Comparison of ENCODE assay signal across 25 cellular contexts in genomic region chr12:121283388-121283787, GRCh38.
"Had no signal": no experiment of that assay in that cellular context is flagged by ENCODE, and none has a peak within 500 bp of the region (broad histone marks: within the 10 kb centered on the region; RNA-seq: fewer than 3 reads in every experiment).

No MANE protein-coding gene starts in this region.

- DNase-seq: dermis blood vessel endothelial cell; effector memory CD8-positive, alpha-beta T cell; gastrocnemius medialis; heart left ventricle; left lung; mucosa of descending colon; naive B cell; stimulated activated CD4-positive, alpha-beta T cell treated with anti-CD3 and anti-CD28 coated beads, Interleukin-12 subunit alpha, Interleukin-12 subunit beta, amount 100 ng/mL, for 4 hours; stimulated activated CD4-positive, alpha-beta T cell treated with anti-CD3 and anti-CD28 coated beads, Interleukin-2, amount 100 ng/mL, for 24 hours; stimulated activated CD4-positive, alpha-beta T cell treated with anti-CD3 and anti-CD28 coated beads, Interleukin-4, amount 100 ng/mL, for 24 hours; stimulated activated naive CD4-positive, alpha-beta T cell treated with Interleukin-2 at 50 U/mL for 16 hours; substantia nigra had no signal

- FAIRE-seq: urothelium cell line had no signal

- ATAC-seq: effector memory CD8-positive, alpha-beta T cell; gastrocnemius medialis; heart left ventricle; left cardiac atrium; left lung; mucosa of descending colon; natural killer cell treated with Interleukin-12 subunit alpha and Interleukin-12 subunit beta and Interleukin-15 and Interleukin-18, amount 100 ng/mL, for 72 hours; sciatic nerve; stimulated activated effector memory CD8-positive, alpha-beta T cell treated with anti-CD3 and anti-CD28 coated beads, Interleukin-12 subunit alpha, Interleukin-12 subunit beta, amount 100 ng/mL, for 72 hours had no signal

- H3K9me3 ChIP-seq: gastrocnemius medialis, heart left ventricle, left lung, mucosa of descending colon, thoracic aorta, tibial nerve, upper lobe of left lung had no signal

- H3K36me3 ChIP-seq: gastrocnemius medialis, thoracic aorta had no signal

- H3K4me3 ChIP-seq: coronary artery, gastrocnemius medialis, heart left ventricle, hepatocyte, left lung, lung, mucosa of descending colon, smooth muscle cell, thoracic aorta, tibial nerve, upper lobe of left lung had no signal

- H3K4me1 ChIP-seq: parathyroid adenoma had no signal

- H3K9ac ChIP-seq: parathyroid adenoma had no signal

- H3K27ac ChIP-seq: gastrocnemius medialis, hepatocyte, left lung, parathyroid adenoma had no signal

- H3K27me3 ChIP-seq: gastrocnemius medialis, heart left ventricle, hepatocyte, left lung, tibial nerve, upper lobe of left lung had no signal

- H3K4me2 ChIP-seq: hepatocyte, smooth muscle cell had no signal

- H2AFZ ChIP-seq: hepatocyte, parathyroid adenoma had no signal
